Comparison of ENCODE assay signal across 8 cellular contexts in the genomic region with DNA sequence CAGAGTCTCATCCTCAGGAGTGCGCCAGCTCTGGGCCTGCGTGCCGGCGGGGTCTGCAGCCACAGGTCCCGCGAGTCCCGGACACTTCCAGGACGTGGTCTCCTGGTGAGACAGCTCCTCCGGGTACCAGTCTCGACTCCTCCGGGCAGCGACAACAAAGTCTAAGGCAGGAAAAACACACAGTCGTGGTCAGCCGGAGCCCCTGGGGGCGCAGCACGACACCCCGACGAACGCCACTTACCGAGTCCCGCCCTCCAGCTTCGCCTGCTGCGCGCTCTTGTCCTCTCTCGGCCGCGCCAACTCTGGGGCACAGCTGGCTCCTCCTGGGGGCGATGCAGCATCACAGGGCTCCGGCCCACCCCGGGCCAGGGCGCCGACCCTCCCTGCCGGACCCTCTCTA. TPM values are rescaled to one million over a fixed set of nuclear protein-coding genes. Genes with fewer than 3 reads are reported as not detected.
A peak's percentile ranks its signal among the peaks of the same experiment; 100 is the strongest.
DNase-seq lines count a peak whose midpoint lies in the region; ATAC-seq lines count a peak whose summit lies in the region.

No MANE protein-coding gene starts in this region.

- H3K27me3 Mint-ChIP-seq in activated CD8-positive, alpha-beta T cell treated with anti-CD3 and anti-CD28 coated beads, Interleukin-2, amount 10 ng/mL, durations not matched to agents 7 days and 5 days (ENCODE audit: low read depth), result peaks cover 2% of the 10 kb centered on the region
- H3K27me3 Mint-ChIP-seq in stimulated activated naive CD8-positive, alpha-beta T cell treated with anti-CD3 and anti-CD28 coated beads, Interleukin-15, amount 100 ng/mL, for 72 hours, result no peaks in the 10 kb centered on the region

- POLR2A ChIA-PET in activated CD8-positive, alpha-beta T cell treated with anti-CD3 and anti-CD28 coated beads, Interleukin-2, amount 10 ng/mL, durations not matched to agents 7 days and 5 days (lab: Charles Lee), result interaction anchor here (0.6 to 3.7 kb wide), 2 partner anchors 13 to 96 kb away, joined by 3 to 37 read pairs; partner anchors contain the start of genes DERL2 and MIS12

- peaks cover 16% of the 10 kb centered on the region for H3K4me1 Mint-ChIP-seq in activated CD8-positive, alpha-beta T cell treated with anti-CD3 and anti-CD28 coated beads, Interleukin-2, amount 10 ng/mL, durations not matched to agents 7 days and 5 days (ENCODE audit: low read depth)
- peaks cover 16% of the 10 kb centered on the region for H3K4me1 Mint-ChIP-seq in stimulated activated naive CD8-positive, alpha-beta T cell treated with anti-CD3 and anti-CD28 coated beads, Interleukin-15, amount 100 ng/mL, for 72 hours

- H3K4me3 Mint-ChIP-seq in activated CD8-positive, alpha-beta T cell treated with anti-CD3 and anti-CD28 coated beads, Interleukin-2, amount 10 ng/mL, durations not matched to agents 7 days and 5 days, result peak overlapping the region; percentile 81
- H3K4me3 Mint-ChIP-seq in stimulated activated naive CD8-positive, alpha-beta T cell treated with anti-CD3 and anti-CD28 coated beads, Interleukin-15, amount 100 ng/mL, for 72 hours, result peak overlapping the region; percentile 91 to 95

- H3K9me3 Mint-ChIP-seq in activated CD8-positive, alpha-beta T cell treated with anti-CD3 and anti-CD28 coated beads, Interleukin-2, amount 10 ng/mL, durations not matched to agents 7 days and 5 days (ENCODE audit: insufficient read depth), result no peaks in the 10 kb centered on the region
- H3K9me3 Mint-ChIP-seq in stimulated activated naive CD8-positive, alpha-beta T cell treated with anti-CD3 and anti-CD28 coated beads, Interleukin-15, amount 100 ng/mL, for 72 hours, result no peaks in the 10 kb centered on the region

- DNase-seq in NCI-H82 (lab: John Stamatoyannopoulos, UW), result peak; percentile 30
- no peak for DNase-seq in NCI-H82 treated with DMSO at 0.1 percent for 48 hours (lab: John Stamatoyannopoulos, UW; ENCODE audit: unreplicated experiment)
- DNase-seq in activated CD8-positive, alpha-beta T cell treated with anti-CD3 and anti-CD28 coated beads, Interleukin-2, amount 10 ng/mL, durations not matched to agents 7 days and 5 days, result no peak
- peak; percentile 42 for DNase-seq in iPS-NIHi11 (ENCODE audit: low spot score)
- peak in 1 of 2 donors; percentile 5 for DNase-seq in stimulated activated naive CD8-positive, alpha-beta T cell treated with anti-CD3 and anti-CD28 coated beads, Interleukin-15, amount 100 ng/mL, for 72 hours
- DNase-seq in activated CD4-positive, alpha-beta T cell treated with anti-CD3 and anti-CD28 coated beads for 4 hours, result no peak
- no peak for DNase-seq in stimulated activated CD4-positive, alpha-beta T cell treated with anti-CD3 and anti-CD28 coated beads, Interleukin-12 subunit alpha, Interleukin-12 subunit beta, amount 100 ng/mL, for 4 hours

- CTCF ChIA-PET in activated CD8-positive, alpha-beta T cell treated with anti-CD3 and anti-CD28 coated beads, Interleukin-2, amount 10 ng/mL, durations not matched to agents 7 days and 5 days (lab: Charles Lee), result interaction anchor here (3.3 kb wide), 1 partner anchor 13 kb away, joined by 20 read pairs; the partner anchor contains the start of genes DERL2 and MIS12

- H3K27ac Mint-ChIP-seq in activated CD8-positive, alpha-beta T cell treated with anti-CD3 and anti-CD28 coated beads, Interleukin-2, amount 10 ng/mL, durations not matched to agents 7 days and 5 days, result no peak overlapping the region
- H3K27ac Mint-ChIP-seq in stimulated activated naive CD8-positive, alpha-beta T cell treated with anti-CD3 and anti-CD28 coated beads, Interleukin-15, amount 100 ng/mL, for 72 hours, result no peak overlapping the region

- peaks cover 9% of the 10 kb centered on the region for H3K36me3 Mint-ChIP-seq in activated CD8-positive, alpha-beta T cell treated with anti-CD3 and anti-CD28 coated beads, Interleukin-2, amount 10 ng/mL, durations not matched to agents 7 days and 5 days (ENCODE audit: low read depth)

- no peak for ATAC-seq in activated CD8-positive, alpha-beta T cell treated with anti-CD3 and anti-CD28 coated beads, Interleukin-2, amount 10 ng/mL, durations not matched to agents 7 days and 5 days
- ATAC-seq in stimulated activated naive CD8-positive, alpha-beta T cell treated with anti-CD3 and anti-CD28 coated beads, Interleukin-15, amount 100 ng/mL, for 72 hours, result no peak
- ATAC-seq in GM19455 (IDR thresholded peaks at IDR 0.05; ENCODE audit: unreplicated experiment), result no peak

RNA-seq across cellular contexts. Expression of gene MIS12, which starts 13.4 kb away (rescaled TPM):
- total RNA-seq in activated CD8-positive, alpha-beta T cell treated with anti-CD3 and anti-CD28 coated beads, Interleukin-2, amount 10 ng/mL, durations not matched to agents 7 days and 5 days, result 10 to 100 TPM; 36.1 to 40.0 TPM

RNA-seq across cellular contexts. Expression of gene DERL2, which starts 13.8 kb away (rescaled TPM):
- total RNA-seq in activated CD8-positive, alpha-beta T cell treated with anti-CD3 and anti-CD28 coated beads, Interleukin-2, amount 10 ng/mL, durations not matched to agents 7 days and 5 days, result 10 to 100 TPM; 66.0 to 71.1 TPM

RNA-seq across cellular contexts. Expression of gene DHX33, which starts 31.0 kb away (rescaled TPM):
- 10 to 100 TPM; 16.9 to 18.3 TPM for total RNA-seq in activated CD8-positive, alpha-beta T cell treated with anti-CD3 and anti-CD28 coated beads, Interleukin-2, amount 10 ng/mL, durations not matched to agents 7 days and 5 days

Comparison
In these comparisons a context has a peak if more than half of its experiments do, and no peak if none do; other contexts are left out.
1. DNase-seq: peak in NCI-H82 (single experiment) and iPS-NIHi11 (single experiment); none in NCI-H82 treated with DMSO at 0.1 percent for 48 hours (single experiment), activated CD8-positive, alpha-beta T cell treated with anti-CD3 and anti-CD28 coated beads, Interleukin-2, amount 10 ng/mL, durations not matched to agents 7 days and 5 days (single experiment), activated CD4-positive, alpha-beta T cell treated with anti-CD3 and anti-CD28 coated beads for 4 hours (0 of 2) and stimulated activated CD4-positive, alpha-beta T cell treated with anti-CD3 and anti-CD28 coated beads, Interleukin-12 subunit alpha, Interleukin-12 subunit beta, amount 100 ng/mL, for 4 hours (single experiment).